Comparison of ENCODE assay signal across 12 cellular contexts in genomic region chr10:76649723-76650127, GRCh38.
DNase-seq lines count a peak whose midpoint lies in the region; ATAC-seq and TF ChIP-seq lines count a peak whose summit lies in the region.
"Had no signal": no experiment of that assay in that cellular context is flagged by ENCODE, and none has a peak within 500 bp of the region (broad histone marks: within the 10 kb centered on the region; RNA-seq: fewer than 3 reads in every experiment).

No MANE protein-coding gene starts in this region.

- no peak overlapping the region for H3K4me3 ChIP-seq in AG09309 (ENCODE audit: control insufficient read depth, low read depth, low read length)
- no peak overlapping the region for H3K4me3 ChIP-seq in colonic mucosa
- no peak overlapping the region for H3K4me3 ChIP-seq in OCI-LY7 (ENCODE audit: low read depth, low read length, poor library complexity, severe bottlenecking)
- H3K4me3 ChIP-seq: upper lobe of left lung had no signal

- no peak for ATAC-seq in HG02588 (IDR thresholded peaks at IDR 0.05; ENCODE audit: unreplicated experiment)

- intact Hi-C loops in colonic mucosa (cut with DNase I) = no loop called here
- intact Hi-C loops in OCI-LY7 (cut with micrococcal nuclease; ENCODE audit: unreplicated experiment) = no loop called here
- intact Hi-C loops in posterior vena cava (cut with DNase I) = no loop called here

- H3K27ac ChIP-seq in colonic mucosa (no peak overlapping the region), OCI-LY7 (ENCODE audit: low read depth, low read length, poor library complexity, severe bottlenecking) (no peak overlapping the region)
- H3K27ac ChIP-seq: upper lobe of left lung, WERI-Rb-1 had no signal

- H3K9me3 ChIP-seq in colonic mucosa = no peaks in the 10 kb centered on the region
- no peaks in the 10 kb centered on the region for H3K9me3 ChIP-seq in OCI-LY7 (ENCODE audit: low read length)
- H3K9me3 ChIP-seq: upper lobe of left lung had no signal

- H3K36me3 ChIP-seq in colonic mucosa (no peaks in the 10 kb centered on the region), OCI-LY7 (ENCODE audit: insufficient read depth, low read length) (no peaks in the 10 kb centered on the region)
- H3K36me3 ChIP-seq: upper lobe of left lung, WERI-Rb-1 had no signal

- H3K4me1 Mint-ChIP-seq in nephron (peaks cover 21% of the 10 kb centered on the region), glutamatergic neuron (ENCODE audit: low read depth, unreplicated experiment) (no peaks in the 10 kb centered on the region)

- H3K9ac ChIP-seq in colonic mucosa (ENCODE audit: low read depth in 2 of 2, low read length in 2 of 2) = no peak overlapping the region

- H3K36me3 Mint-ChIP-seq in nephron (ENCODE audit: low read depth) (no peaks in the 10 kb centered on the region), glutamatergic neuron (ENCODE audit: unreplicated experiment) (no peaks in the 10 kb centered on the region)

- TF ChIP-seq CTCF in AG09309 (IDR thresholded peaks at IDR 0.05; ENCODE audit: control insufficient read depth, insufficient read depth, low read depth, low read length, missing control alignments) = no peak
- no peak for TF ChIP-seq CTCF in colonic mucosa (IDR thresholded peaks at IDR 0.05)
- no peak for TF ChIP-seq CTCF in nephron (IDR thresholded peaks at IDR 0.05; ENCODE audit: unreplicated experiment in 3 of 3)
- no peak for TF ChIP-seq CTCF in OCI-LY7 (conservative IDR thresholded peaks at IDR 0.05; ENCODE audit: low read length)
- no peak for TF ChIP-seq CTCF in glutamatergic neuron (IDR thresholded peaks at IDR 0.05; ENCODE audit: partially characterized antibody, unreplicated experiment)

- CTCF ChIA-PET in OCI-LY7 (lab: Charles Lee; ENCODE audit: unreplicated experiment) = no interaction called here

- no peaks in the 10 kb centered on the region for H3K9me2 ChIP-seq in OCI-LY7 (ENCODE audit: insufficient read depth, low read length)

- DNase-seq in AG09309 (ENCODE audit: low read depth) (peak; percentile 63), LHCN-M2 (ENCODE audit: low read depth) (peak; percentile 11), colonic mucosa (peak; percentile 67), OCI-LY7 (ENCODE audit: low spot score) (no peak), glutamatergic neuron (no peak), posterior vena cava (ENCODE audit: low spot score) (no peak)
- DNase-seq: activated T-cell treated with anti-CD3 and anti-CD28 coated beads, Interleukin-2, amount 50 U/mL, for 48 hours; occipital lobe; upper lobe of left lung; WERI-Rb-1 had no signal

- H3K4me3 Mint-ChIP-seq in nephron (no peak overlapping the region), glutamatergic neuron (ENCODE audit: unreplicated experiment) (no peak overlapping the region)

- H4K20me1 ChIP-seq in OCI-LY7 (ENCODE audit: insufficient read depth, low read length) = no peaks in the 10 kb centered on the region

- H3K4me2 ChIP-seq in OCI-LY7 (ENCODE audit: low read length) = no peak overlapping the region

- no TSS peak for BruUV-seq in OCI-LY7 (replicated peaks; lab: Mats Ljungman, UMichigan)

- no peak overlapping the region for H2AFZ ChIP-seq in OCI-LY7 (ENCODE audit: low read length)

- H3K4me1 ChIP-seq in colonic mucosa = no peaks in the 10 kb centered on the region
- H3K4me1 ChIP-seq in OCI-LY7 (ENCODE audit: insufficient read depth, low read length, poor library complexity, severe bottlenecking) = no peaks in the 10 kb centered on the region
- H3K4me1 ChIP-seq: upper lobe of left lung had no signal

- H3K79me2 ChIP-seq in OCI-LY7 (ENCODE audit: insufficient read depth, low read depth, low read length) = no peaks in the 10 kb centered on the region

- H3K27me3 Mint-ChIP-seq in nephron (ENCODE audit: low read depth) = peaks cover 5% of the 10 kb centered on the region
- H3K27me3 Mint-ChIP-seq in glutamatergic neuron (ENCODE audit: unreplicated experiment) = peaks cover 3% of the 10 kb centered on the region

- H3K9me3 Mint-ChIP-seq in nephron (peaks cover 7% of the 10 kb centered on the region), glutamatergic neuron (ENCODE audit: unreplicated experiment) (no peaks in the 10 kb centered on the region)

- POLR2A ChIA-PET in OCI-LY7 (lab: Charles Lee) = no interaction called here

- H3K27me3 ChIP-seq in colonic mucosa = no peaks in the 10 kb centered on the region
- H3K27me3 ChIP-seq: upper lobe of left lung had no signal

- peak overlapping the region; percentile 36 to 66 (median 37) for H3K27ac Mint-ChIP-seq in nephron
- no peak overlapping the region for H3K27ac Mint-ChIP-seq in glutamatergic neuron (ENCODE audit: unreplicated experiment)

Comparison
In these comparisons a context has a peak if more than half of its experiments do, and no peak if none do; other contexts are left out.
1. DNase-seq: peak in AG09309 (single experiment), LHCN-M2 (single experiment) and colonic mucosa (single experiment); none in OCI-LY7 (single experiment), glutamatergic neuron (single experiment) and posterior vena cava (single experiment).